Comparison of ENCODE assay signal across 32 cellular contexts in the genomic region with DNA sequence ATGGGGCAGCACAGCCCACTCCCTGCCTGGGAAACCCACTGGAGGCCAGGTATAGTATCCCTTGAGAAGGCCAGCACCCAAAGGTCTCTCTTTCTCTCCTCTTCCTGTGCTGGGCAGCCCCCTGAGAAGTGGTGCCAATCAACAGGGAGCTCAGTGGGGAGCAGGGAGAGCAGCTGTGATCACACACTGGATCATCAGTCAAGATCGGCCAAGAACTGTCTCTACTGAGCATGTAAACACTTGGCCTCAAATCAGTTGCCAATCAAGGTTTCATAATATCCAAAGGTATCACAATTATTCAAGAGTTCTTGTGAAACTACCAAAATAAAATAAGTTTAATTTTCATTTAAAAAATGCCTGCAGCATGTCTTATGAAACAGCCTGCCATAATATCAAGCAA. TPM values are rescaled to one million over a fixed set of nuclear protein-coding genes. Genes with fewer than 3 reads are reported as not detected.
"Had no signal": no experiment of that assay in that cellular context is flagged by ENCODE, and none has a peak within 500 bp of the region (broad histone marks: within the 10 kb centered on the region; RNA-seq: fewer than 3 reads in every experiment).

No MANE protein-coding gene starts in this region.

- H3K4me1 ChIP-seq: SJCRH30 had no signal

- ATAC-seq: activated CD4-positive, alpha-beta T cell treated with anti-CD3 and anti-CD28 coated beads for 36 hours; activated CD4-positive, CD25-positive, alpha-beta regulatory T cell treated with anti-CD3 and anti-CD28 coated beads, Interleukin-2, amount 50 U/mL, for 24 hours; activated CD8-positive, alpha-beta T cell treated with anti-CD3 and anti-CD28 coated beads, Interleukin-2, amount 10 ng/mL, durations not matched to agents 7 days and 5 days; activated T-cell treated with anti-CD3 and anti-CD28 coated beads, Interleukin-2, amount 50 U/mL, for 4 hours; PC-3; WTC11 had no signal

- H3K27ac Mint-ChIP-seq: activated CD4-positive, alpha-beta T cell treated with anti-CD3 and anti-CD28 coated beads for 36 hours; activated CD4-positive, alpha-beta T cell treated with anti-CD3 and anti-CD28 coated beads, Interleukin-2, amount 10 ng/mL, durations not matched to agents 7 days and 5 days; activated CD8-positive, alpha-beta T cell treated with anti-CD3 and anti-CD28 coated beads, Interleukin-2, amount 10 ng/mL, durations not matched to agents 7 days and 5 days; activated naive CD8-positive, alpha-beta T cell treated with anti-CD3 and anti-CD28 coated beads for 36 hours; WTC11 had no signal

- H3K4me3 Mint-ChIP-seq: activated CD4-positive, alpha-beta T cell treated with anti-CD3 and anti-CD28 coated beads for 36 hours; activated CD4-positive, alpha-beta T cell treated with anti-CD3 and anti-CD28 coated beads, Interleukin-2, amount 10 ng/mL, durations not matched to agents 7 days and 5 days; activated CD8-positive, alpha-beta T cell treated with anti-CD3 and anti-CD28 coated beads, Interleukin-2, amount 10 ng/mL, durations not matched to agents 7 days and 5 days; activated naive CD4-positive, alpha-beta T cell treated with anti-CD3 and anti-CD28 coated beads, Interleukin-2, amount 10 ng/mL, durations not matched to agents 7 days and 5 days; activated naive CD8-positive, alpha-beta T cell treated with anti-CD3 and anti-CD28 coated beads for 36 hours; activated T-cell treated with anti-CD3 and anti-CD28 coated beads, Interleukin-2, amount 50 U/mL, for 4 hours; WTC11 had no signal

- H3K9me3 ChIP-seq: SJCRH30 had no signal

- H3K27ac ChIP-seq: brain microvascular endothelial cell, SJCRH30, SK-N-MC had no signal

- H3K9me3 Mint-ChIP-seq: activated CD4-positive, alpha-beta T cell treated with anti-CD3 and anti-CD28 coated beads, Interleukin-2, amount 10 ng/mL, durations not matched to agents 7 days and 5 days; activated naive CD4-positive, alpha-beta T cell treated with anti-CD3 and anti-CD28 coated beads, Interleukin-2, amount 10 ng/mL, durations not matched to agents 7 days and 5 days; activated naive CD8-positive, alpha-beta T cell treated with anti-CD3 and anti-CD28 coated beads for 36 hours; activated T-cell treated with anti-CD3 and anti-CD28 coated beads, Interleukin-2, amount 50 U/mL, for 4 hours; WTC11 had no signal

- H3K27me3 ChIP-seq: brain microvascular endothelial cell, SJCRH30 had no signal

- H3K4me1 Mint-ChIP-seq: activated CD4-positive, alpha-beta T cell treated with anti-CD3 and anti-CD28 coated beads for 36 hours; WTC11 had no signal

- DNase-seq: activated CD4-positive, alpha-beta T cell treated with anti-CD3 and anti-CD28 coated beads for 36 hours; activated CD4-positive, alpha-beta T cell treated with anti-CD3 and anti-CD28 coated beads, Interleukin-2, amount 10 ng/mL, durations not matched to agents 7 days and 5 days; activated CD4-positive, alpha-beta T cell treated with anti-CD3 and anti-CD28 coated beads, Interleukin-2, amount 50 U/mL, for 48 hours; activated CD8-positive, alpha-beta T cell treated with anti-CD3 and anti-CD28 coated beads, Interleukin-2, amount 10 ng/mL, durations not matched to agents 7 days and 5 days; activated effector memory CD4-positive, alpha-beta T cell treated with Interleukin-2 at 50 U/mL for 16 hours; activated naive CD4-positive, alpha-beta T cell treated with anti-CD3 and anti-CD28 coated beads, Interleukin-2, amount 10 ng/mL, durations not matched to agents 7 days and 5 days; activated naive CD8-positive, alpha-beta T cell treated with anti-CD3 and anti-CD28 coated beads for 36 hours; activated T-cell treated with anti-CD3 and anti-CD28 coated beads, Interleukin-2, amount 50 U/mL, for 4 hours; amniotic stem cell; aorta; brain microvascular endothelial cell; NCI-H1092 treated with DMSO at 0.1 percent for 48 hours; NCI-H1417; NCI-H146; NCI-H187; NCI-H2029 treated with DMSO at 0.1 percent for 48 hours; NCI-H2107; NCI-H2171; NCI-H510A; NCI-H526; NCI-H748 treated with DMSO at 0.1 percent for 48 hours; NK-92 treated with Interleukin-12 subunit alpha and Interleukin-12 subunit beta, amount 100 ng/mL, for 24 hours; PC-3; SHP77; SJCRH30; T1000 had no signal

- H3K27me3 Mint-ChIP-seq: activated CD4-positive, alpha-beta T cell treated with anti-CD3 and anti-CD28 coated beads for 36 hours; activated CD4-positive, alpha-beta T cell treated with anti-CD3 and anti-CD28 coated beads, Interleukin-2, amount 10 ng/mL, durations not matched to agents 7 days and 5 days; activated naive CD4-positive, alpha-beta T cell treated with anti-CD3 and anti-CD28 coated beads, Interleukin-2, amount 10 ng/mL, durations not matched to agents 7 days and 5 days; activated naive CD8-positive, alpha-beta T cell treated with anti-CD3 and anti-CD28 coated beads for 36 hours had no signal

- H3K4me3 ChIP-seq: SJCRH30, SK-N-MC had no signal

RNA-seq across cellular contexts. Expression of gene CAPN11, which starts 50.1 kb away (rescaled TPM):
- total RNA-seq: M059J; PC-3; T-helper 1 cell treated with Interleukin-12 subunit alpha and Interleukin-12 subunit beta and Interleukin-4 antibody, amounts not matched to agents 30 ng/mL and 1 ng/mL, for 36 hours; T-helper 2 cell treated with Interferon-gamma antibody and Interleukin-4, amounts not matched to agents 100 ng/mL and 5 ng/mL, for 36 hours had no signal
